ENCODE assay signal across 24 cellular contexts in genomic region chr12:43812926-43813325, GRCh38. TPM values are rescaled to one million over a fixed set of nuclear protein-coding genes. Genes with fewer than 3 reads are reported as not detected.
DNase-seq lines count a peak whose midpoint lies in the region; TF ChIP-seq lines count a peak whose summit lies in the region.
"Had no signal": no experiment of that assay in that cellular context is flagged by ENCODE, and none has a peak within 500 bp of the region (broad histone marks: within the 10 kb centered on the region; RNA-seq: fewer than 3 reads in every experiment).

No MANE protein-coding gene starts in this region.

- H3K27me3 ChIP-seq in GM23248 (replicated peaks; ENCODE audit: insufficient read depth) (no peaks in the 10 kb centered on the region), tibial nerve (no peaks in the 10 kb centered on the region), mesenchymal stem cell (ENCODE audit: control insufficient read depth in 1 of 2, insufficient read depth in 1 of 2, low read length in 2 of 2) (no peaks in the 10 kb centered on the region)
- H3K27me3 ChIP-seq: BLaER1, heart left ventricle, transverse colon had no signal

- H3K9me2 ChIP-seq in GM23248 (ENCODE audit: insufficient read depth), result no peaks in the 10 kb centered on the region

- no peaks in the 10 kb centered on the region for H3F3A ChIP-seq in GM23248 (ENCODE audit: insufficient read depth)

- H3K4ac ChIP-seq in mesenchymal stem cell (ENCODE audit: low read depth in 1 of 2, low read length in 2 of 2), result no peak overlapping the region

- H3K36me3 Mint-ChIP-seq in mesothelial cell of epicardium, result no peaks in the 10 kb centered on the region
- H3K36me3 Mint-ChIP-seq: natural killer cell had no signal

- no peaks in the 10 kb centered on the region for H3K9me3 ChIP-seq in GM23248 (ENCODE audit: low read depth)
- no peaks in the 10 kb centered on the region for H3K9me3 ChIP-seq in tibial nerve
- H3K9me3 ChIP-seq in mesenchymal stem cell (ENCODE audit: control insufficient read depth, low read length), result no peaks in the 10 kb centered on the region
- H3K9me3 ChIP-seq: BLaER1, heart left ventricle, prostate gland, transverse colon had no signal

- in situ Hi-C loops in GM23248 (cut with MboI), result no loop called here

- H4K8ac ChIP-seq in mesenchymal stem cell (ENCODE audit: low read length), result no peak overlapping the region

- WGBS in GM23248 (ENCODE audit: low coverage in 1 of 2, low lambda C conversion rate in 2 of 2, missing lambda C conversion rate in 2 of 2), 2 experiments, result 87 to 93% methylated on average over 4 of the region's 4 CpGs
- 92 to 94% methylated on average over 4 of the region's 4 CpGs for WGBS in tibial nerve, 2 donors
- 72% methylated on average over 2 of the region's 4 CpGs for WGBS in mesenchymal stem cell

- H3K27ac Mint-ChIP-seq in mesothelial cell of epicardium, result no peak overlapping the region
- H3K27ac Mint-ChIP-seq: activated CD8-positive, alpha-beta T cell treated with anti-CD3 and anti-CD28 coated beads for 36 hours; activated naive CD8-positive, alpha-beta T cell treated with anti-CD3 and anti-CD28 coated beads for 36 hours; IgD-negative memory B cell; natural killer cell; T-helper 2 cell treated with Interferon-gamma antibody and Interleukin-4, amounts not matched to agents 5 μg/mL and 100 μg/mL, for 36 hours had no signal

- no peaks in the 10 kb centered on the region for H3K9me3 Mint-ChIP-seq in mesothelial cell of epicardium
- H3K9me3 Mint-ChIP-seq: activated CD8-positive, alpha-beta T cell treated with anti-CD3 and anti-CD28 coated beads for 36 hours; activated naive CD8-positive, alpha-beta T cell treated with anti-CD3 and anti-CD28 coated beads for 36 hours; IgD-negative memory B cell; natural killer cell; T-helper 2 cell treated with Interferon-gamma antibody and Interleukin-4, amounts not matched to agents 5 μg/mL and 100 μg/mL, for 36 hours had no signal

- no peak overlapping the region for H3K4me3 Mint-ChIP-seq in mesothelial cell of epicardium
- H3K4me3 Mint-ChIP-seq: activated CD8-positive, alpha-beta T cell treated with anti-CD3 and anti-CD28 coated beads for 36 hours; activated naive CD8-positive, alpha-beta T cell treated with anti-CD3 and anti-CD28 coated beads for 36 hours; IgD-negative memory B cell; natural killer cell; T-helper 2 cell treated with Interferon-gamma antibody and Interleukin-4, amounts not matched to agents 5 μg/mL and 100 μg/mL, for 36 hours had no signal

- no peak overlapping the region for H2AK5ac ChIP-seq in mesenchymal stem cell (ENCODE audit: low read length, severe bottlenecking)

- no peak overlapping the region for H3K4me3 ChIP-seq in GM23248
- no peak overlapping the region for H3K4me3 ChIP-seq in epithelial cell of esophagus (ENCODE audit: low read length)
- no peak overlapping the region for H3K4me3 ChIP-seq in tibial nerve
- no peak overlapping the region for H3K4me3 ChIP-seq in mesenchymal stem cell (ENCODE audit: insufficient read depth in 1 of 2, low read depth in 1 of 2, low read length in 2 of 2)
- H3K4me3 ChIP-seq: BLaER1, cardiac muscle cell, heart left ventricle, prostate gland, transverse colon had no signal

- H3K79me1 ChIP-seq in mesenchymal stem cell (replicated peaks; ENCODE audit: low read length, poor library complexity, severe bottlenecking), result no peaks in the 10 kb centered on the region

- no peaks in the 10 kb centered on the region for H3K36me3 ChIP-seq in GM23248 (ENCODE audit: low read depth)
- H3K36me3 ChIP-seq in tibial nerve, result no peaks in the 10 kb centered on the region
- no peaks in the 10 kb centered on the region for H3K36me3 ChIP-seq in mesenchymal stem cell (ENCODE audit: control insufficient read depth in 1 of 2, insufficient read depth in 2 of 2, low read depth in 1 of 2, low read length in 2 of 2)
- H3K36me3 ChIP-seq: BLaER1, cardiac muscle cell, heart left ventricle, prostate gland, transverse colon had no signal

- no peak overlapping the region for H2BK5ac ChIP-seq in mesenchymal stem cell (ENCODE audit: low read depth, low read length, poor library complexity, severe bottlenecking)

- no peak overlapping the region for H2AFZ ChIP-seq in GM23248
- H2AFZ ChIP-seq in mesenchymal stem cell (ENCODE audit: low read depth, low read length), result no peak overlapping the region

- no peak overlapping the region for H2BK120ac ChIP-seq in mesenchymal stem cell (ENCODE audit: low read depth, low read length)

- H3K79me2 ChIP-seq in GM23248 (ENCODE audit: insufficient read depth), result no peaks in the 10 kb centered on the region

- no peak for TF ChIP-seq CTCF in epithelial cell of esophagus (IDR thresholded peaks at IDR 0.05; ENCODE audit: insufficient read depth, low read depth, low read length, missing control alignments)
- TF ChIP-seq CTCF in mesothelial cell of epicardium (IDR thresholded peaks at IDR 0.05; ENCODE audit: unreplicated experiment), result no peak
- TF ChIP-seq CTCF in tibial nerve (IDR thresholded peaks at IDR 0.05), result no peak

- no peak overlapping the region for H4K91ac ChIP-seq in mesenchymal stem cell (ENCODE audit: low read length)

- no peaks in the 10 kb centered on the region for H3K4me1 ChIP-seq in GM23248 (ENCODE audit: insufficient read depth)
- H3K4me1 ChIP-seq in tibial nerve, result no peaks in the 10 kb centered on the region
- no peaks in the 10 kb centered on the region for H3K4me1 ChIP-seq in mesenchymal stem cell (ENCODE audit: control insufficient read depth, insufficient read depth, low read depth, low read length)
- H3K4me1 ChIP-seq: BLaER1, heart left ventricle, prostate gland, transverse colon had no signal

- no peaks in the 10 kb centered on the region for H3K27me3 Mint-ChIP-seq in mesothelial cell of epicardium (ENCODE audit: low read depth)
- H3K27me3 Mint-ChIP-seq: activated naive CD8-positive, alpha-beta T cell treated with anti-CD3 and anti-CD28 coated beads for 36 hours had no signal

- no peak overlapping the region for H2BK15ac ChIP-seq in mesenchymal stem cell (ENCODE audit: low read depth, poor library complexity, severe bottlenecking)

- H3K18ac ChIP-seq in mesenchymal stem cell (ENCODE audit: low read depth in 1 of 2, low read length in 2 of 2), result no peak overlapping the region

- H3K14ac ChIP-seq in mesenchymal stem cell (ENCODE audit: low read length in 2 of 2), result no peak overlapping the region

- peak; percentile 37 for DNase-seq in GM23248
- peak; percentile 68 for DNase-seq in M059J (ENCODE audit: low read depth)
- peak; percentile 92 for DNase-seq in epithelial cell of esophagus (ENCODE audit: low read depth)
- peak; percentile 22 for DNase-seq in myocyte (ENCODE audit: low read depth)
- DNase-seq in mesothelial cell of epicardium (ENCODE audit: low spot score in 2 of 2, unreplicated experiment in 2 of 2), result no peak
- no peak for DNase-seq in tibial nerve (ENCODE audit: low spot score in 2 of 2)
- DNase-seq in mesenchymal stem cell, result no peak
- DNase-seq: activated CD4-positive, alpha-beta T cell treated with anti-CD3 and anti-CD28 coated beads for 1 hour; activated CD8-positive, alpha-beta T cell treated with anti-CD3 and anti-CD28 coated beads for 36 hours; activated naive CD8-positive, alpha-beta T cell treated with anti-CD3 and anti-CD28 coated beads for 36 hours; aorta; effector CD4-positive, alpha-beta T cell; foreskin melanocyte; heart left ventricle; islet precursor cell; natural killer cell; Right ventricle myocardium superior; stimulated activated CD4-positive, alpha-beta T cell treated with anti-CD3 and anti-CD28 coated beads, Interleukin-4, amount 100 ng/mL, for 24 hours; transverse colon had no signal

- H3K4me1 Mint-ChIP-seq in mesothelial cell of epicardium, result peaks cover 3% of the 10 kb centered on the region
- H3K4me1 Mint-ChIP-seq: IgD-negative memory B cell, natural killer cell had no signal

- no peak for TF ChIP-seq EP300 in tibial nerve (IDR thresholded peaks at IDR 0.05)

- H2BK12ac ChIP-seq in mesenchymal stem cell (ENCODE audit: low read length in 2 of 2), result no peak overlapping the region

- H3K27ac ChIP-seq in GM23248, result no peak overlapping the region
- H3K27ac ChIP-seq in tibial nerve, result no peak overlapping the region
- no peak overlapping the region for H3K27ac ChIP-seq in mesenchymal stem cell (ENCODE audit: low read length, poor library complexity, severe bottlenecking)
- H3K27ac ChIP-seq: BLaER1, cardiac muscle cell, heart left ventricle, prostate gland, transverse colon had no signal

- H3K23ac ChIP-seq in mesenchymal stem cell (ENCODE audit: low read length in 2 of 2), result no peak overlapping the region

- H3K9ac ChIP-seq in GM23248 (no peak overlapping the region), mesenchymal stem cell (ENCODE audit: low read length) (no peak overlapping the region)
- H3K9ac ChIP-seq: BLaER1 had no signal

- no peak for TF ChIP-seq POLR2A in tibial nerve (IDR thresholded peaks at IDR 0.05)

- H4K20me1 ChIP-seq in GM23248 (ENCODE audit: insufficient read depth), result no peaks in the 10 kb centered on the region
- H4K20me1 ChIP-seq: BLaER1 had no signal

- no peak overlapping the region for H3K4me2 ChIP-seq in GM23248 (ENCODE audit: unreplicated experiment)
- no peak overlapping the region for H3K4me2 ChIP-seq in mesenchymal stem cell (ENCODE audit: low read length, poor library complexity, severe bottlenecking)
- H3K4me2 ChIP-seq: BLaER1 had no signal

RNA-seq across cellular contexts. Expression of gene TWF1, which starts 6.8 kb away (rescaled TPM):
- total RNA-seq in GM23248 (2014; rRNA removed; shearing (Covaris generic)), result 197 and 246 TPM in 2 replicates
- 139 and 141 TPM in 2 replicates for polyA plus RNA-seq in GM23248 (2016; fragmentation: Nextera tagmentation; extraction: Ambion mirVana)
- 162 TPM in 2 replicates for total RNA-seq in M059J (2014; rRNA removed; shearing (Covaris generic))
- total RNA-seq in myocyte (53.3 and 55.5 TPM in 2 replicates), mesothelial cell of epicardium (51.7 to 61.2 TPM (median 52.4 TPM) in 3 replicates), tibial nerve (10 to 100 TPM; 65.1 to 82.2 (median 71.0) TPM)
- polyA plus RNA-seq in myocyte (2012), result 21.4 TPM
- 78.9 TPM for polyA plus RNA-seq in mesenchymal stem cell (2013, experiment 1 of 2)
- 82.7 TPM for polyA plus RNA-seq in mesenchymal stem cell (2013, experiment 2 of 2)

RNA-seq across cellular contexts. Expression of gene TMEM117, which starts 23.0 kb away (rescaled TPM):
- total RNA-seq in GM23248 (2014; rRNA removed; shearing (Covaris generic)), result 14.4 and 19.1 TPM in 2 replicates
- 12.1 and 14.7 TPM in 2 replicates for polyA plus RNA-seq in GM23248 (2016; fragmentation: Nextera tagmentation; extraction: Ambion mirVana)
- 5.3 and 6.6 TPM in 2 replicates for total RNA-seq in M059J (2014; rRNA removed; shearing (Covaris generic))
- 23.4 and 25.6 TPM in 2 replicates for total RNA-seq in myocyte
- polyA plus RNA-seq in myocyte (2012), result 9.6 TPM
- 31.5 to 35.3 TPM (median 32.9 TPM) in 3 replicates for total RNA-seq in mesothelial cell of epicardium
- total RNA-seq in tibial nerve, result 10 to 100 TPM; 16.9 to 24.9 (median 21.1) TPM
- polyA plus RNA-seq in mesenchymal stem cell (2013, experiment 1 of 2), result 8.9 TPM
- 10.1 TPM for polyA plus RNA-seq in mesenchymal stem cell (2013, experiment 2 of 2)

RNA-seq across cellular contexts. Expression of gene IRAK4, which starts 54.2 kb away (rescaled TPM):
- total RNA-seq in GM23248 (2014; rRNA removed; shearing (Covaris generic)), result 17.6 and 24.0 TPM in 2 replicates
- polyA plus RNA-seq in GM23248 (2016; fragmentation: Nextera tagmentation; extraction: Ambion mirVana), result 11.5 and 12.0 TPM in 2 replicates
- total RNA-seq in M059J (2014; rRNA removed; shearing (Covaris generic)), result 21.9 and 38.1 TPM in 2 replicates
- total RNA-seq in myocyte (12.6 and 21.1 TPM in 2 replicates), mesothelial cell of epicardium (6.1 to 8.2 TPM (median 7.5 TPM) in 3 replicates), tibial nerve (10 to 100 TPM; 16.3 to 24.6 (median 22.4) TPM)
- polyA plus RNA-seq in myocyte (2012), result 5.8 TPM
- 4.8 TPM for polyA plus RNA-seq in mesenchymal stem cell (2013, experiment 1 of 2)
- polyA plus RNA-seq in mesenchymal stem cell (2013, experiment 2 of 2), result 4.6 TPM
- total RNA-seq: cardiac muscle cell had no signal
- polyA plus RNA-seq: cardiac muscle cell had no signal

RNA-seq across cellular contexts. Expression of gene PUS7L, which starts 54.3 kb away (rescaled TPM):
- total RNA-seq in GM23248 (2014; rRNA removed; shearing (Covaris generic)), result 15.0 and 20.6 TPM in 2 replicates
- 23.1 and 23.3 TPM in 2 replicates for polyA plus RNA-seq in GM23248 (2016; fragmentation: Nextera tagmentation; extraction: Ambion mirVana)
- 10.4 and 10.7 TPM in 2 replicates for total RNA-seq in M059J (2014; rRNA removed; shearing (Covaris generic))
- total RNA-seq in myocyte (15.2 and 25.2 TPM in 2 replicates), mesothelial cell of epicardium (10.6 to 13.0 TPM (median 12.6 TPM) in 3 replicates), tibial nerve (1 to 10 TPM; 3.9 to 9.8 (median 7.0) TPM)
- polyA plus RNA-seq in myocyte (2012), result 2.7 TPM
- 7.1 TPM for polyA plus RNA-seq in mesenchymal stem cell (2013, experiment 1 of 2)
- polyA plus RNA-seq in mesenchymal stem cell (2013, experiment 2 of 2), result 5.8 TPM
- total RNA-seq: cardiac muscle cell had no signal

Comparison
In these comparisons a context has a peak if more than half of its experiments do, and no peak if none do; other contexts are left out.
1. DNase-seq: peak in GM23248 (single experiment), M059J (single experiment), epithelial cell of esophagus (single experiment) and myocyte (single experiment); none in mesothelial cell of epicardium (0 of 2), tibial nerve (0 of 2) and mesenchymal stem cell (single experiment).